8 cellular contexts compared by ENCODE assay signal in the genomic region with DNA sequence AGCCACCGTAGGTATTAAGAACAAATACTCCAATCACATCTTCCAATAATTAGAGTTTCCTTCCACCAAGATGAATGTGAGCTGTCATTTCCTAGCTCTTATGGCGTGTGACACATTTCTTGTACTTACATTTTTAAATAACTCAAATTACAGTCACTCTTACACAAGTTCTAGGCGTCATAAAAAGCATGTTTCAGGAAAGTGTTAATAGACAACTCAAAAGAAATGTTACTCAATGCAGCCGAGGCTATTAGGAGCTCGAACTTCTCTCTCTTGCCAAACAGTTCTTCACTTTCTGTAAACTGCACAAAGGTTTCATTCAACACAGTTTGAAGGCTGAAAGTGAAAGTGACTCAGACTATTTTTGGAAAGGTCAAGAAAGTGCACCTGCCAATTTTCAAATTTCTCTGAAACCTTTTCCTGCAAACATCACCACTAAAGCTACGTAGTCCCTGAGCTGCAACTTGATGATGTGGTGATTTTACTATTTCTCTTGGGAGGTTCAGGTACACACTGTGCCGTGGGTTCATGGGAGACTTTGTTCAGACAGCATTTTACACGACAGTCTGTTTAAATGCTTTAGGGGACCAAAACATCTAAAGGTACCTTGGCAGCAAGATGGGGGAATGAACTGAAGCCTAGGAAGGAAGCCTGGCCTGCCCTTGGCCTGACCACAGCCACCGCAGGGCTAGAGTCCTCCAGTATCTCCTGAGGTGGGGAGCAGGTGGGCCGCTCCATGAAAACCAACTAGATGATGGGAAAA.
A peak's percentile ranks its signal among the peaks of the same experiment; 100 is the strongest.
DNase-seq lines count a peak whose midpoint lies in the region; ATAC-seq, FAIRE-seq and TF ChIP-seq lines count a peak whose summit lies in the region.

No MANE protein-coding gene starts in this region.

- H3K36me3 Mint-ChIP-seq in activated CD4-positive, alpha-beta memory T cell treated with anti-CD3 and anti-CD28 coated beads, Interleukin-2, amount 10 ng/mL, durations not matched to agents 7 days and 5 days (ENCODE audit: low read depth): peaks cover 48% of the 10 kb centered on the region

- peak overlapping the region; percentile 58 for H3K4me3 Mint-ChIP-seq in activated CD4-positive, alpha-beta memory T cell treated with anti-CD3 and anti-CD28 coated beads, Interleukin-2, amount 10 ng/mL, durations not matched to agents 7 days and 5 days

- no peaks in the 10 kb centered on the region for H3K9me2 ChIP-seq in SK-N-SH

- H3K4me3 ChIP-seq in A549 (no peak overlapping the region), heart left ventricle (peak overlapping the region in 5 of 12 donors; percentile 4 to 31 (median 13)), SK-N-SH (ENCODE audit: low read depth in 2 of 2, low read length in 1 of 2) (no peak overlapping the region)

- no peaks in the 10 kb centered on the region for H3F3A ChIP-seq in SK-N-SH (replicated peaks; ENCODE audit: insufficient read depth)

- no peak for TF ChIP-seq CTCF in A549 (IDR thresholded peaks at IDR 0.05)
- no peak for TF ChIP-seq CTCF in heart left ventricle (IDR thresholded peaks at IDR 0.05)
- no peak for TF ChIP-seq CTCF in SK-N-SH (IDR thresholded peaks at IDR 0.05)

- TF ChIP-seq POLR2A in A549 (IDR thresholded peaks at IDR 0.05; ENCODE audit: low read length): no peak
- TF ChIP-seq POLR2A in heart left ventricle (IDR thresholded peaks at IDR 0.05): no peak

- H3K36me3 ChIP-seq in heart left ventricle: peaks cover 0 to 5% (median under 1%) of the 10 kb centered on the region in 9 donors
- no peaks in the 10 kb centered on the region for H3K36me3 ChIP-seq in SK-N-SH (replicated peaks in 1 of 2; ENCODE audit: control insufficient read depth in 1 of 2, insufficient read depth in 2 of 2, low read length in 1 of 2)

- TF ChIP-seq EP300 in A549 (IDR thresholded peaks at IDR 0.05) (no peak), SK-N-SH (IDR thresholded peaks at IDR 0.05; ENCODE audit: borderline replicate concordance in 1 of 2, low read depth in 1 of 2, low read length in 1 of 2) (no peak)

- CTCF ChIA-PET in A549 (lab: Yijun Ruan, JAX): interaction anchor here (0.6 to 1.1 kb wide), 3 partner anchors 43 to 218 kb away, joined by 3 to 4 read pairs (median 3); no protein-coding TSS in a partner anchor
- CTCF ChIA-PET in activated CD4-positive, alpha-beta memory T cell treated with anti-CD3 and anti-CD28 coated beads, Interleukin-2, amount 10 ng/mL, durations not matched to agents 7 days and 5 days (lab: Charles Lee): interaction anchor here (1.0 to 1.3 kb wide), 4 partner anchors 14 to 133 kb away, joined by 3 to 6 read pairs (median 4); no protein-coding TSS in a partner anchor
- CTCF ChIA-PET in SK-N-SH (lab: Yijun Ruan, JAX): no interaction called here

- H3K9ac ChIP-seq in SK-N-SH: no peak overlapping the region

- peak overlapping the region in 1 of 2 experiments; percentile 51; a peak in 1 of 6 replicates for H3K27ac ChIP-seq in A549
- peak overlapping the region; percentile 41 to 90 (median 51) for H3K27ac ChIP-seq in heart left ventricle
- H3K27ac ChIP-seq in SK-N-SH (ENCODE audit: low read depth in 2 of 2, low read length in 1 of 2): no peak overlapping the region

- no peak for FAIRE-seq in A549 (lab: Jason Lieb, UNC)

- H3K27ac Mint-ChIP-seq in activated CD4-positive, alpha-beta memory T cell treated with anti-CD3 and anti-CD28 coated beads, Interleukin-2, amount 10 ng/mL, durations not matched to agents 7 days and 5 days: peak overlapping the region; percentile 86

- no peaks in the 10 kb centered on the region for H3K27me3 Mint-ChIP-seq in activated CD4-positive, alpha-beta memory T cell treated with anti-CD3 and anti-CD28 coated beads, Interleukin-2, amount 10 ng/mL, durations not matched to agents 7 days and 5 days

- H2AFZ ChIP-seq in SK-N-SH (ENCODE audit: low read depth): no peak overlapping the region

- H4K20me1 ChIP-seq in SK-N-SH (ENCODE audit: insufficient read depth): no peaks in the 10 kb centered on the region

- TF ChIP-seq RAD21 in A549 (conservative IDR thresholded peaks at IDR 0.05 in 1 of 2, IDR thresholded peaks at IDR 0.05 in 1 of 2) (no peak), SK-N-SH (IDR thresholded peaks at IDR 0.05; ENCODE audit: low read length) (no peak)

- peaks cover 21% of the 10 kb centered on the region for H3K9me3 Mint-ChIP-seq in activated CD4-positive, alpha-beta memory T cell treated with anti-CD3 and anti-CD28 coated beads, Interleukin-2, amount 10 ng/mL, durations not matched to agents 7 days and 5 days

- H3K79me2 ChIP-seq in SK-N-SH (ENCODE audit: insufficient read depth): no peaks in the 10 kb centered on the region

- H3K4me1 Mint-ChIP-seq in activated CD4-positive, alpha-beta memory T cell treated with anti-CD3 and anti-CD28 coated beads, Interleukin-2, amount 10 ng/mL, durations not matched to agents 7 days and 5 days: peaks cover 58% of the 10 kb centered on the region

- intact Hi-C loops in heart left ventricle (cut with DNase I): no loop called here

- H3K4me2 ChIP-seq in A549 (0 out of 3 replicates have a peak overlapping the region, but pooled peaks have one; percentile 6), SK-N-SH (no peak overlapping the region)

- H3K27me3 ChIP-seq in heart left ventricle (no peaks in the 10 kb centered on the region), SK-N-SH (ENCODE audit: insufficient read depth) (no peaks in the 10 kb centered on the region)

- H3K4me1 ChIP-seq in A549: peaks cover 23% of the 10 kb centered on the region
- H3K4me1 ChIP-seq in heart left ventricle: peaks cover 3 to 26% (median 15%) of the 10 kb centered on the region in 12 donors
- peaks cover 0 to 5% of the 10 kb centered on the region in 2 experiments; a peak in 1 of 4 replicates for H3K4me1 ChIP-seq in SK-N-SH (ENCODE audit: control insufficient read depth in 1 of 2, insufficient read depth in 2 of 2, low read depth in 1 of 2, low read length in 1 of 2)

- H3K9me3 ChIP-seq in A549 (peaks cover under 1% of the 10 kb centered on the region; the same call in 2 of the 3 replicates), heart left ventricle (peaks cover 0 to under 1% (median 0%) of the 10 kb centered on the region in 12 donors), SK-N-SH (peaks cover 3% of the 10 kb centered on the region; the same call in 1 of the 2 replicates)

- POLR2A ChIA-PET in A549 (lab: Yijun Ruan, JAX) (no interaction called here), SK-N-SH (lab: Yijun Ruan, JAX) (no interaction called here)
- POLR2A ChIA-PET in activated CD4-positive, alpha-beta memory T cell treated with anti-CD3 and anti-CD28 coated beads, Interleukin-2, amount 10 ng/mL, durations not matched to agents 7 days and 5 days (lab: Charles Lee): interaction anchor here (0.6 to 4.5 kb wide), 26 partner anchors 10 to 219 kb away, joined by 3 to 36 read pairs (median 6); a partner anchor contains a TSS

- ATAC-seq in A549: no peak
- ATAC-seq in GM19023 (IDR thresholded peaks at IDR 0.05; ENCODE audit: unreplicated experiment): peak; percentile 64
- ATAC-seq in HG03139 (IDR thresholded peaks at IDR 0.05; ENCODE audit: unreplicated experiment): peak; percentile 79
- ATAC-seq in heart left ventricle: peak; percentile 41 to 87 (median 84)
- ATAC-seq in stimulated activated naive CD8-positive, alpha-beta T cell treated with anti-CD3 and anti-CD28 coated beads, Interleukin-15, Interleukin-2, amounts not matched to agents 100 U/mL and 50 U/mL, for 24 hours: peak; percentile 75

- 67% methylated on average over 10 of the region's 10 CpGs for WGBS in A549 (ENCODE audit: missing lambda C conversion rate)
- 32 to 37% (median 34%) methylated on average over 10 of the region's 10 CpGs for WGBS in heart left ventricle, 4 donors
- WGBS in SK-N-SH (ENCODE audit: low lambda C conversion rate): 78% methylated on average over 10 of the region's 10 CpGs

- DNase-seq in A549 (ENCODE audit: low read depth in 1 of 2, low spot score in 1 of 2) (no peak), heart left ventricle (no peak), SK-N-SH (no peak)
- DNase-seq in activated CD4-positive, alpha-beta memory T cell treated with anti-CD3 and anti-CD28 coated beads, Interleukin-2, amount 10 ng/mL, durations not matched to agents 7 days and 5 days: no peak
- DNase-seq in stimulated activated naive CD8-positive, alpha-beta T cell treated with anti-CD3 and anti-CD28 coated beads, Interleukin-15, Interleukin-2, amounts not matched to agents 100 U/mL and 50 U/mL, for 24 hours: no peak
- no peak for DNase-seq in activated effector memory CD4-positive, alpha-beta T cell treated with anti-CD3 and anti-CD28 coated beads, Interleukin-2, amount 50 U/mL, for 16 hours

TF ChIP-seq in A549, 52 proteins besides CTCF, POLR2A, EP300 and RAD21 (continues in another document):
- no peak for TF ChIP-seq SREBF2 (IDR thresholded peaks at IDR 0.05)
- TF ChIP-seq RCOR1 (IDR thresholded peaks at IDR 0.05; ENCODE audit: low read depth, low read length): no peak
- TF ChIP-seq SMC3 (IDR thresholded peaks at IDR 0.05): no peak
- no peak for TF ChIP-seq HEYL (CRISPR knock-in tag; IDR thresholded peaks at IDR 0.05)
- no peak for TF ChIP-seq CBX2 (IDR thresholded peaks at IDR 0.05; ENCODE audit: borderline replicate concordance, low read depth)
- no peak for TF ChIP-seq FOXS1 (CRISPR knock-in tag; IDR thresholded peaks at IDR 0.05)

TF ChIP-seq in SK-N-SH, 30 proteins besides CTCF, POLR2A, EP300 and RAD21:
- TF ChIP-seq FOXM1 (IDR thresholded peaks at IDR 0.05; ENCODE audit: low read depth) (no peak), ELF1 (IDR thresholded peaks at IDR 0.05) (no peak)

Comparison
In these comparisons a context has a peak if more than half of its experiments do, and no peak if none do; other contexts are left out.
1. ATAC-seq: peak in GM19023 (single experiment), HG03139 (single experiment), heart left ventricle (4 of 4) and stimulated activated naive CD8-positive, alpha-beta T cell treated with anti-CD3 and anti-CD28 coated beads, Interleukin-15, Interleukin-2, amounts not matched to agents 100 U/mL and 50 U/mL, for 24 hours (single experiment); none in A549 (0 of 2).
2. H3K27ac ChIP-seq: peak in heart left ventricle (12 of 12); none in SK-N-SH (0 of 2).